In genomic region chr2:46977266-46977665, GRCh38 we compare ENCODE assay signal across 16 cellular contexts. TPM values are rescaled to one million over a fixed set of nuclear protein-coding genes. Genes with fewer than 3 reads are reported as not detected.
DNase-seq lines count a peak whose midpoint lies in the region; ATAC-seq and TF ChIP-seq lines count a peak whose summit lies in the region.
"Had no signal": no experiment of that assay in that cellular context is flagged by ENCODE, and none has a peak within 500 bp of the region (broad histone marks: within the 10 kb centered on the region; RNA-seq: fewer than 3 reads in every experiment).

No MANE protein-coding gene starts in this region.

- CTCF ChIA-PET in OCI-LY7 (lab: Charles Lee; ENCODE audit: unreplicated experiment): interaction anchor here (1.1 to 1.3 kb wide), 2 partner anchors 13 to 26 kb away, joined by 3 read pairs; no protein-coding TSS in a partner anchor

- peaks cover 87% of the 10 kb centered on the region for H3K36me3 ChIP-seq in OCI-LY7 (ENCODE audit: insufficient read depth, low read length)
- H3K36me3 ChIP-seq: colonic mucosa had no signal

- H3K79me2 ChIP-seq in OCI-LY7 (ENCODE audit: insufficient read depth, low read depth, low read length): peaks cover 12% of the 10 kb centered on the region; the same call in 1 of the 2 replicates

- H3K9me3 ChIP-seq in OCI-LY7 (ENCODE audit: low read length): no peaks in the 10 kb centered on the region
- H3K9me3 ChIP-seq: colonic mucosa, suprapubic skin had no signal

- H3K9me2 ChIP-seq in OCI-LY7 (ENCODE audit: insufficient read depth, low read length): no peaks in the 10 kb centered on the region

- intact Hi-C loops in OCI-LY7 (cut with micrococcal nuclease; ENCODE audit: unreplicated experiment) (no loop called here), posterior cingulate gyrus (cut with DNase I) (no loop called here)

- peak overlapping the region; percentile 79 for H3K27ac ChIP-seq in OCI-LY7 (ENCODE audit: low read depth, low read length, poor library complexity, severe bottlenecking)
- H3K27ac ChIP-seq: colonic mucosa, foreskin keratinocyte, suprapubic skin had no signal

- H3K36me3 Mint-ChIP-seq in activated T-cell treated with anti-CD3 and anti-CD28 coated beads, Interleukin-2, amount 50 U/mL, for 72 hours (ENCODE audit: insufficient read depth in 2 of 2): peaks cover 6 to 25% of the 10 kb centered on the region in 2 donors
- H3K36me3 Mint-ChIP-seq in activated naive CD8-positive, alpha-beta T cell treated with anti-CD3 and anti-CD28 coated beads, Interleukin-2, amount 50 U/mL, for 24 hours (ENCODE audit: low read depth): peaks cover 36% of the 10 kb centered on the region
- peaks cover 77% of the 10 kb centered on the region for H3K36me3 Mint-ChIP-seq in stimulated activated memory B cell treated with anti-CD40 and anti-IgM and Interleukin-4, amounts not matched to agents 10 μg/mL and 1 μg/mL and 100 μg/mL, for 72 hours

- peaks cover 61% of the 10 kb centered on the region for H3K4me1 ChIP-seq in OCI-LY7 (ENCODE audit: insufficient read depth, low read length, poor library complexity, severe bottlenecking)
- H3K4me1 ChIP-seq: colonic mucosa, foreskin keratinocyte had no signal

- no peak for ATAC-seq in activated T-cell treated with anti-CD3 and anti-CD28 coated beads, Interleukin-2, amount 50 U/mL, for 72 hours (replicated peaks in 1 of 2)
- ATAC-seq in activated naive CD8-positive, alpha-beta T cell treated with anti-CD3 and anti-CD28 coated beads, Interleukin-2, amount 50 U/mL, for 24 hours: no peak
- ATAC-seq in stimulated activated memory B cell treated with anti-CD40 and anti-IgM and Interleukin-4, amounts not matched to agents 10 μg/mL and 1 μg/mL and 100 μg/mL, for 72 hours: no peak
- ATAC-seq in GM18520 (IDR thresholded peaks at IDR 0.05; ENCODE audit: unreplicated experiment) (no peak), esophagus mucosa (no peak)
- ATAC-seq: foreskin keratinocyte had no signal

- no peak for TF ChIP-seq CTCF in OCI-LY7 (conservative IDR thresholded peaks at IDR 0.05; ENCODE audit: low read length)

- DNase-seq in activated T-cell treated with anti-CD3 and anti-CD28 coated beads, Interleukin-2, amount 50 U/mL, for 72 hours: no peak
- DNase-seq in activated T-cell treated with anti-CD3 and anti-CD28 coated beads for 4 hours: no peak
- DNase-seq in OCI-LY7 (ENCODE audit: low spot score): no peak
- DNase-seq in activated naive CD8-positive, alpha-beta T cell treated with anti-CD3 and anti-CD28 coated beads, Interleukin-2, amount 50 U/mL, for 24 hours: no peak
- no peak for DNase-seq in posterior cingulate gyrus
- DNase-seq: activated effector memory CD4-positive, alpha-beta T cell treated with anti-CD3 and anti-CD28 coated beads, Interleukin-2, amount 50 U/mL, for 16 hours; colonic mucosa; foreskin keratinocyte; HFFc6; NCI-H187 treated with DMSO at 0.1 percent for 48 hours; NCI-H510A; stimulated activated CD4-positive, alpha-beta T cell treated with anti-CD3 and anti-CD28 coated beads, Interleukin-2, amount 100 ng/mL, for 48 hours had no signal

- no peak overlapping the region for H3K4me3 ChIP-seq in OCI-LY7 (ENCODE audit: low read depth, low read length, poor library complexity, severe bottlenecking)
- H3K4me3 ChIP-seq: colonic mucosa, suprapubic skin had no signal

- H3K9me3 Mint-ChIP-seq in activated T-cell treated with anti-CD3 and anti-CD28 coated beads, Interleukin-2, amount 50 U/mL, for 72 hours: no peaks in the 10 kb centered on the region
- H3K9me3 Mint-ChIP-seq in activated naive CD8-positive, alpha-beta T cell treated with anti-CD3 and anti-CD28 coated beads, Interleukin-2, amount 50 U/mL, for 24 hours: no peaks in the 10 kb centered on the region
- H3K9me3 Mint-ChIP-seq in stimulated activated memory B cell treated with anti-CD40 and anti-IgM and Interleukin-4, amounts not matched to agents 10 μg/mL and 1 μg/mL and 100 μg/mL, for 72 hours: no peaks in the 10 kb centered on the region
- H3K9me3 Mint-ChIP-seq: HFFc6 had no signal

- peaks cover 48% of the 10 kb centered on the region for H3K4me1 Mint-ChIP-seq in activated T-cell treated with anti-CD3 and anti-CD28 coated beads, Interleukin-2, amount 50 U/mL, for 72 hours (ENCODE audit: low read depth)
- peaks cover 50% of the 10 kb centered on the region for H3K4me1 Mint-ChIP-seq in activated naive CD8-positive, alpha-beta T cell treated with anti-CD3 and anti-CD28 coated beads, Interleukin-2, amount 50 U/mL, for 24 hours
- H3K4me1 Mint-ChIP-seq in stimulated activated memory B cell treated with anti-CD40 and anti-IgM and Interleukin-4, amounts not matched to agents 10 μg/mL and 1 μg/mL and 100 μg/mL, for 72 hours: peaks cover 76% of the 10 kb centered on the region

- peak overlapping the region; percentile 55 for H3K4me2 ChIP-seq in OCI-LY7 (ENCODE audit: low read length)

- H4K20me1 ChIP-seq in OCI-LY7 (ENCODE audit: insufficient read depth, low read length): no peaks in the 10 kb centered on the region

- no peaks in the 10 kb centered on the region for H3K27me3 Mint-ChIP-seq in activated T-cell treated with anti-CD3 and anti-CD28 coated beads, Interleukin-2, amount 50 U/mL, for 72 hours (ENCODE audit: low read depth)
- H3K27me3 Mint-ChIP-seq in activated naive CD8-positive, alpha-beta T cell treated with anti-CD3 and anti-CD28 coated beads, Interleukin-2, amount 50 U/mL, for 24 hours: no peaks in the 10 kb centered on the region
- H3K27me3 Mint-ChIP-seq in stimulated activated memory B cell treated with anti-CD40 and anti-IgM and Interleukin-4, amounts not matched to agents 10 μg/mL and 1 μg/mL and 100 μg/mL, for 72 hours: no peaks in the 10 kb centered on the region

- H2AFZ ChIP-seq in OCI-LY7 (ENCODE audit: low read length): no peak overlapping the region

- no peak overlapping the region for H3K4me3 Mint-ChIP-seq in activated T-cell treated with anti-CD3 and anti-CD28 coated beads, Interleukin-2, amount 50 U/mL, for 72 hours
- H3K4me3 Mint-ChIP-seq in activated naive CD8-positive, alpha-beta T cell treated with anti-CD3 and anti-CD28 coated beads, Interleukin-2, amount 50 U/mL, for 24 hours: no peak overlapping the region
- no peak overlapping the region for H3K4me3 Mint-ChIP-seq in stimulated activated memory B cell treated with anti-CD40 and anti-IgM and Interleukin-4, amounts not matched to agents 10 μg/mL and 1 μg/mL and 100 μg/mL, for 72 hours
- H3K4me3 Mint-ChIP-seq: HFFc6 had no signal

- peak overlapping the region; percentile 17 for H3K27ac Mint-ChIP-seq in activated T-cell treated with anti-CD3 and anti-CD28 coated beads, Interleukin-2, amount 50 U/mL, for 72 hours
- H3K27ac Mint-ChIP-seq in activated naive CD8-positive, alpha-beta T cell treated with anti-CD3 and anti-CD28 coated beads, Interleukin-2, amount 50 U/mL, for 24 hours: peak overlapping the region; percentile 91
- peak overlapping the region; percentile 90 for H3K27ac Mint-ChIP-seq in stimulated activated memory B cell treated with anti-CD40 and anti-IgM and Interleukin-4, amounts not matched to agents 10 μg/mL and 1 μg/mL and 100 μg/mL, for 72 hours
- H3K27ac Mint-ChIP-seq: HFFc6 had no signal

- no TSS peak for BruUV-seq in OCI-LY7 (replicated peaks; lab: Mats Ljungman, UMichigan)

- POLR2A ChIA-PET in OCI-LY7 (lab: Charles Lee): interaction anchor here (0.9 to 2.3 kb wide), 4 partner anchors 8 to 38 kb away, joined by 3 to 6 read pairs (median 4); no protein-coding TSS in a partner anchor

RNA-seq across cellular contexts. Expression of gene TTC7A, which starts 36.2 kb away (rescaled TPM):
- total RNA-seq in activated T-cell treated with anti-CD3 and anti-CD28 coated beads, Interleukin-2, amount 50 U/mL, for 72 hours: 10 to 100 TPM; 68.2 to 93.1 TPM
- 51.9 and 64.1 TPM in 2 replicates for total RNA-seq in OCI-LY7 (2014; rRNA removed; shearing (Covaris generic))
- total RNA-seq in OCI-LY7 (2022): 75.1 and 76.2 TPM in 2 replicates
- total RNA-seq in esophagus mucosa: 19.1 TPM

Comparison
In these comparisons a context has a peak if more than half of its experiments do, and no peak if none do; other contexts are left out.
1. H3K27ac Mint-ChIP-seq: peak in every context shown above with its lines; median percentile 91 in activated naive CD8-positive, alpha-beta T cell treated with anti-CD3 and anti-CD28 coated beads, Interleukin-2, amount 50 U/mL, for 24 hours; 90 in stimulated activated memory B cell treated with anti-CD40 and anti-IgM and Interleukin-4, amounts not matched to agents 10 μg/mL and 1 μg/mL and 100 μg/mL, for 72 hours; 17 in activated T-cell treated with anti-CD3 and anti-CD28 coated beads, Interleukin-2, amount 50 U/mL, for 72 hours.